ENCODE assay signal across 8 cellular contexts in genomic region chrX:11770320-11770719, GRCh38. TPM values are rescaled to one million over a fixed set of nuclear protein-coding genes. Genes with fewer than 3 reads are reported as not detected.
DNase-seq lines count a peak whose midpoint lies in the region; ATAC-seq, FAIRE-seq and TF ChIP-seq lines count a peak whose summit lies in the region.

No MANE protein-coding gene starts in this region.

- H3K27me3 ChIP-seq in CD8-positive, alpha-beta T cell (ENCODE audit: insufficient read depth, low read length), result no peaks in the 10 kb centered on the region
- H3K27me3 ChIP-seq in pancreas, result no peaks in the 10 kb centered on the region

- H3K4me1 ChIP-seq in CD8-positive, alpha-beta T cell (ENCODE audit: insufficient read depth, low read length), result peaks cover 31% of the 10 kb centered on the region
- no peaks in the 10 kb centered on the region for H3K4me1 ChIP-seq in pancreas

- intact Hi-C loops in CD8-positive, alpha-beta T cell (cut with DNase I, micrococcal nuclease), result loop anchor here (1.0 to 10.0 kb wide), 7 partner anchors 12 to 1002 kb away; partner anchors contain the start of gene MSL3 (in 2 of the 2)
- intact Hi-C loops in pancreas (cut with DNase I), result loop anchor here in 1 of 3 donors (5.0 kb wide), 1 partner anchor 233 kb away; no protein-coding TSS in a partner anchor

- CTCF ChIA-PET in CD8-positive, alpha-beta T cell (lab: Charles Lee), result interaction anchor here (1.0 to 3.9 kb wide), 10 partner anchors 9 to 239 kb away, joined by 3 to 15 read pairs (median 6); no protein-coding TSS in a partner anchor

- H3K9me3 ChIP-seq in CD8-positive, alpha-beta T cell (ENCODE audit: low read length), result no peaks in the 10 kb centered on the region
- H3K9me3 ChIP-seq in pancreas, result no peaks in the 10 kb centered on the region

- no peaks in the 10 kb centered on the region for H3K9me3 Mint-ChIP-seq in CD8-positive, alpha-beta T cell
- H3K9me3 Mint-ChIP-seq in activated T-cell treated with anti-CD3 and anti-CD28 coated beads, Interleukin-2, amount 50 U/mL, for 4 hours, result no peaks in the 10 kb centered on the region

- peak; percentile 53 for FAIRE-seq in pancreas (lab: Jason Lieb, UNC)

- POLR2A ChIA-PET in CD8-positive, alpha-beta T cell (lab: Charles Lee), result interaction anchor here (0.8 to 1.6 kb wide), 3 partner anchors 8 to 12 kb away, joined by 3 to 7 read pairs (median 4); partner anchors contain the start of gene MSL3

- peak; percentile 65 for TF ChIP-seq CTCF in CD8-positive, alpha-beta T cell (IDR thresholded peaks at IDR 0.05)
- TF ChIP-seq CTCF in fibroblast of the aortic adventitia (IDR thresholded peaks at IDR 0.05; ENCODE audit: insufficient read depth, low read length) (peak; percentile 83), pancreas (IDR thresholded peaks at IDR 0.05) (peak; percentile 73 to 89 (median 82))

- peak; percentile 60 for ATAC-seq in CD8-positive, alpha-beta T cell
- ATAC-seq in GM18907 (IDR thresholded peaks at IDR 0.05; ENCODE audit: unreplicated experiment), result peak; percentile 64
- peak; percentile 72 for ATAC-seq in HG03439 (IDR thresholded peaks at IDR 0.05; ENCODE audit: unreplicated experiment)
- ATAC-seq in activated T-cell treated with anti-CD3 and anti-CD28 coated beads, Interleukin-2, amount 50 U/mL, for 4 hours, result peak; percentile 69 to 70
- ATAC-seq in pancreas, result peak; percentile 75 to 94 (median 88)
- no peak for ATAC-seq in HG03457 (IDR thresholded peaks at IDR 0.05; ENCODE audit: unreplicated experiment)

- H3K27ac ChIP-seq in CD8-positive, alpha-beta T cell (ENCODE audit: low read depth, low read length), result no peak overlapping the region
- no peak overlapping the region for H3K27ac ChIP-seq in pancreas

- peaks cover 40% of the 10 kb centered on the region for H3K4me1 Mint-ChIP-seq in CD8-positive, alpha-beta T cell (ENCODE audit: low read depth)
- H3K4me1 Mint-ChIP-seq in activated T-cell treated with anti-CD3 and anti-CD28 coated beads, Interleukin-2, amount 50 U/mL, for 4 hours (ENCODE audit: low read depth), result peaks cover 30% of the 10 kb centered on the region

- H3K36me3 ChIP-seq in CD8-positive, alpha-beta T cell (ENCODE audit: insufficient read depth, low read length), result peaks cover 11% of the 10 kb centered on the region
- H3K36me3 ChIP-seq in pancreas, result no peaks in the 10 kb centered on the region

- peak in 5 of 7 experiments; percentile 24 to 71 (median 52) for DNase-seq in CD8-positive, alpha-beta T cell
- peak; percentile 38 for DNase-seq in NCI-H82 treated with DMSO at 0.1 percent for 48 hours (lab: John Stamatoyannopoulos, UW; ENCODE audit: unreplicated experiment)
- peak; percentile 49 for DNase-seq in activated T-cell treated with anti-CD3 and anti-CD28 coated beads, Interleukin-2, amount 50 U/mL, for 4 hours
- peak; percentile 70 for DNase-seq in fibroblast of the aortic adventitia (ENCODE audit: low read depth)
- DNase-seq in pancreas, result peak in 2 of 6 donors; percentile 30 to 31

- H3K36me3 Mint-ChIP-seq in CD8-positive, alpha-beta T cell, result peaks cover 62% of the 10 kb centered on the region
- H3K36me3 Mint-ChIP-seq in activated T-cell treated with anti-CD3 and anti-CD28 coated beads, Interleukin-2, amount 50 U/mL, for 4 hours (ENCODE audit: insufficient read depth), result peaks cover 22% of the 10 kb centered on the region

- peak overlapping the region; percentile 84 for H3K27ac Mint-ChIP-seq in CD8-positive, alpha-beta T cell

- H3K4me3 Mint-ChIP-seq in CD8-positive, alpha-beta T cell, result no peak overlapping the region
- no peak overlapping the region for H3K4me3 Mint-ChIP-seq in activated T-cell treated with anti-CD3 and anti-CD28 coated beads, Interleukin-2, amount 50 U/mL, for 4 hours

- H3K27me3 Mint-ChIP-seq in CD8-positive, alpha-beta T cell (ENCODE audit: low read depth), result no peaks in the 10 kb centered on the region
- no peaks in the 10 kb centered on the region for H3K27me3 Mint-ChIP-seq in activated T-cell treated with anti-CD3 and anti-CD28 coated beads, Interleukin-2, amount 50 U/mL, for 4 hours (ENCODE audit: low read depth)

- H3K4me3 ChIP-seq in CD8-positive, alpha-beta T cell (ENCODE audit: low read depth, low read length), result no peak overlapping the region
- H3K4me3 ChIP-seq in fibroblast of the aortic adventitia (ENCODE audit: low read depth, low read length), result no peak overlapping the region
- no peak overlapping the region for H3K4me3 ChIP-seq in pancreas

- WGBS in pancreas, 2 donors, result 5 to 6% methylated on average over 12 of the region's 12 CpGs

RNA-seq across cellular contexts. Expression of gene MSL3, which starts 12.3 kb away (rescaled TPM):
- total RNA-seq in CD8-positive, alpha-beta T cell, result 100 to 1,000 TPM; 104 to 106 TPM
- 10 to 100 TPM; 37.5 to 41.2 (median 38.3) TPM for total RNA-seq in activated T-cell treated with anti-CD3 and anti-CD28 coated beads, Interleukin-2, amount 50 U/mL, for 4 hours
- total RNA-seq in fibroblast of the aortic adventitia (ENCODE audit: low replicate concordance) (29.4 and 35.2 TPM in 2 replicates), pancreas (10 to 100 TPM in 1 of 6 donors, 1 to 10 TPM in 5; 6.5 to 17.3 (median 7.6) TPM)
- polyA plus RNA-seq in pancreas, result 10 to 100 TPM; 14.3 to 17.8 TPM
